In the genomic region with DNA sequence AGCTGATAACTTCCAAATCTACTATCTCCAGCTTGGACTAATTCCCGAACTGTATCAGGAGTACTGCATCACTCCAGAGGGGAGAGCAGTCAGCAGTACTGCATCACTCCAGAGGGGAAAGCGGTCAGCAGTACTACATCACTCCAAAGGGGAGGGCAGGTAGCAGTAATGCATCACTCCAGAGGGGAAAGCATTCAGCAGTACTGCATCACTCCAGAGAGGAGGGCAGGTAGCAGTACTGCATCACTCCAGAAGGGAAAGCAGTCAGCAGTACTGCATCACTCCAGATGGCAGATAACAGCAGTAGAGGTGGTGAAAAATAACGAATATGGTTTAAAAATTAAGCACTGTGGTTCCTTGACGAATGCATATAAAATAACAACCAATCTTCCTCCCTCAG, we compare ENCODE assay signal across 20 cellular contexts. TPM values are rescaled to one million over a fixed set of nuclear protein-coding genes. Genes with fewer than 3 reads are reported as not detected.
A peak's percentile ranks its signal among the peaks of the same experiment; 100 is the strongest.
DNase-seq lines count a peak whose midpoint lies in the region; ATAC-seq, FAIRE-seq and TF ChIP-seq lines count a peak whose summit lies in the region.
"Had no signal": no experiment of that assay in that cellular context is flagged by ENCODE, and none has a peak within 500 bp of the region (broad histone marks: within the 10 kb centered on the region; RNA-seq: fewer than 3 reads in every experiment).

No MANE protein-coding gene starts in this region.

- H3K27me3 ChIP-seq in Loucy (ENCODE audit: insufficient read depth, low read length, poor library complexity, severe bottlenecking): no peaks in the 10 kb centered on the region
- H3K27me3 ChIP-seq in GM12878 (replicated peaks in 1 of 2; ENCODE audit: control insufficient read depth in 2 of 2, insufficient read depth in 2 of 2, low read length in 1 of 2): no peaks in the 10 kb centered on the region
- no peaks in the 10 kb centered on the region for H3K27me3 ChIP-seq in left lung
- H3K27me3 ChIP-seq: SJCRH30 had no signal

- no peak overlapping the region for H3K9ac ChIP-seq in Loucy (ENCODE audit: low read depth, low read length, poor library complexity, severe bottlenecking)
- H3K9ac ChIP-seq in GM12878 (ENCODE audit: control insufficient read depth, insufficient read depth, low read length): no peak overlapping the region

- POLR2A ChIA-PET in GM12878 (lab: Charles Lee): no interaction called here

- no peak overlapping the region for H3K4me3 Mint-ChIP-seq in activated naive CD8-positive, alpha-beta T cell treated with anti-CD3 and anti-CD28 coated beads for 36 hours
- no peak overlapping the region for H3K4me3 Mint-ChIP-seq in activated naive CD8-positive, alpha-beta T cell treated with anti-CD3 and anti-CD28 coated beads, Interleukin-2, amount 50 U/mL, for 24 hours
- H3K4me3 Mint-ChIP-seq: CD14-positive monocyte had no signal

- ATAC-seq in activated naive CD8-positive, alpha-beta T cell treated with anti-CD3 and anti-CD28 coated beads, Interleukin-2, amount 50 U/mL, for 24 hours: no peak
- peak; percentile 32; the same call in 1 of the 3 replicates for ATAC-seq in GM12878
- peak; percentile 32 for ATAC-seq in stimulated activated naive CD8-positive, alpha-beta T cell treated with anti-CD3 and anti-CD28 coated beads, Interleukin-15, Interleukin-2, amounts not matched to agents 100 U/mL and 50 U/mL, for 24 hours
- no peak for ATAC-seq in GM18907 (IDR thresholded peaks at IDR 0.05; ENCODE audit: unreplicated experiment)
- no peak for ATAC-seq in left lung
- ATAC-seq: PC-3 had no signal

- intact Hi-C loops in GM12878 (cut with micrococcal nuclease; ENCODE audit: unreplicated experiment) (loop anchor here (5.0 to 10.0 kb wide), 2 partner anchors 343 to 820 kb away; a partner anchor contains a TSS), left lung (cut with DNase I) (no loop called here), head of caudate nucleus (cut with DNase I) (no loop called here)

- WGBS in GM12878 (ENCODE audit: insufficient coverage, insufficient replicate concordance, low lambda C conversion rate, missing lambda C conversion rate): 97% methylated on average over 4 of the region's 4 CpGs

- peak overlapping the region; percentile 4 for H3K27ac Mint-ChIP-seq in activated naive CD8-positive, alpha-beta T cell treated with anti-CD3 and anti-CD28 coated beads for 36 hours
- H3K27ac Mint-ChIP-seq in activated naive CD8-positive, alpha-beta T cell treated with anti-CD3 and anti-CD28 coated beads, Interleukin-2, amount 50 U/mL, for 24 hours: no peak overlapping the region

- H3K27me3 Mint-ChIP-seq in activated naive CD8-positive, alpha-beta T cell treated with anti-CD3 and anti-CD28 coated beads for 36 hours: no peaks in the 10 kb centered on the region
- no peaks in the 10 kb centered on the region for H3K27me3 Mint-ChIP-seq in activated naive CD8-positive, alpha-beta T cell treated with anti-CD3 and anti-CD28 coated beads, Interleukin-2, amount 50 U/mL, for 24 hours

- DNase-seq in activated naive CD8-positive, alpha-beta T cell treated with anti-CD3 and anti-CD28 coated beads for 36 hours: no peak
- no peak for DNase-seq in activated naive CD8-positive, alpha-beta T cell treated with anti-CD3 and anti-CD28 coated beads, Interleukin-2, amount 50 U/mL, for 24 hours
- DNase-seq in GM12878 (ENCODE audit: low read depth, low spot score): no peak
- DNase-seq in stimulated activated naive CD8-positive, alpha-beta T cell treated with anti-CD3 and anti-CD28 coated beads, Interleukin-15, Interleukin-2, amounts not matched to agents 100 U/mL and 50 U/mL, for 24 hours: no peak
- no peak for DNase-seq in left lung
- DNase-seq in head of caudate nucleus: no peak
- DNase-seq: AML-193, GDM1, GOT3, KG1, MV-4-11, NCI-H1417, NCI-H1930, NCI-H2171, NCI-H526, PC-3, SJCRH30 had no signal

- H3K9me2 ChIP-seq in Loucy (replicated peaks; ENCODE audit: low read depth, low read length): no peaks in the 10 kb centered on the region

- H3K36me3 ChIP-seq in Loucy (ENCODE audit: insufficient read depth, low read length) (peaks cover 81% of the 10 kb centered on the region), GM12878 (ENCODE audit: control insufficient read depth in 2 of 2, insufficient read depth in 2 of 2, low read length in 1 of 2) (peaks cover 6 to 46% of the 10 kb centered on the region in 2 experiments), left lung (peaks cover 0 to 100% of the 10 kb centered on the region in 2 donors)

- H3K36me3 Mint-ChIP-seq in activated naive CD8-positive, alpha-beta T cell treated with anti-CD3 and anti-CD28 coated beads for 36 hours: peaks cover 35% of the 10 kb centered on the region
- peaks cover 58% of the 10 kb centered on the region for H3K36me3 Mint-ChIP-seq in activated naive CD8-positive, alpha-beta T cell treated with anti-CD3 and anti-CD28 coated beads, Interleukin-2, amount 50 U/mL, for 24 hours (ENCODE audit: low read depth)

- no peak for TF ChIP-seq POLR2A in GM12878 (IDR thresholded peaks at IDR 0.05; ENCODE audit: low read depth, low read length)

- BruUV-seq in GM12878 (replicated peaks; lab: Mats Ljungman, UMichigan): no TSS peak

- H3K27ac ChIP-seq in GM12878 (ENCODE audit: control insufficient read depth, insufficient read depth): no peak overlapping the region
- no peak overlapping the region for H3K27ac ChIP-seq in left lung
- H3K27ac ChIP-seq: SJCRH30 had no signal

- SMC1A ChIA-PET in GM12878 (lab: Charles Lee; ENCODE audit: uncharacterized antibody, unreplicated experiment): interaction anchor here (1.0 kb wide), 1 partner anchor 11 kb away, joined by 4 read pairs; no protein-coding TSS in a partner anchor

- no peak for FAIRE-seq in GM12878 (lab: Jason Lieb, UNC)

- H3K9me3 Mint-ChIP-seq in activated naive CD8-positive, alpha-beta T cell treated with anti-CD3 and anti-CD28 coated beads for 36 hours: no peaks in the 10 kb centered on the region
- H3K9me3 Mint-ChIP-seq in activated naive CD8-positive, alpha-beta T cell treated with anti-CD3 and anti-CD28 coated beads, Interleukin-2, amount 50 U/mL, for 24 hours: no peaks in the 10 kb centered on the region
- H3K9me3 Mint-ChIP-seq: CD14-positive monocyte had no signal

- peaks cover 4% of the 10 kb centered on the region for H3K4me1 Mint-ChIP-seq in activated naive CD8-positive, alpha-beta T cell treated with anti-CD3 and anti-CD28 coated beads for 36 hours
- H3K4me1 Mint-ChIP-seq in activated naive CD8-positive, alpha-beta T cell treated with anti-CD3 and anti-CD28 coated beads, Interleukin-2, amount 50 U/mL, for 24 hours: peaks cover 3% of the 10 kb centered on the region
- H3K4me1 Mint-ChIP-seq: CD14-positive monocyte had no signal

- CTCF ChIA-PET in GM12878 (lab: Yijun Ruan, JAX): interaction anchor here (1.0 kb wide), 1 partner anchor 11 kb away, joined by 3 read pairs; no protein-coding TSS in a partner anchor

- H3K4me1 ChIP-seq in Loucy (ENCODE audit: insufficient read depth, low read length, poor library complexity, severe bottlenecking) (peaks cover 5% of the 10 kb centered on the region), GM12878 (ENCODE audit: control insufficient read depth, insufficient read depth, low read length) (no peaks in the 10 kb centered on the region), left lung (no peaks in the 10 kb centered on the region)
- H3K4me1 ChIP-seq: SJCRH30 had no signal

- RAD21 ChIA-PET in GM12878 (lab: Charles Lee; ENCODE audit: unreplicated experiment): no interaction called here

- no peaks in the 10 kb centered on the region for H3K9me3 ChIP-seq in Loucy (ENCODE audit: insufficient read depth, low read depth, low read length)
- no peaks in the 10 kb centered on the region for H3K9me3 ChIP-seq in GM12878 (replicated peaks; ENCODE audit: control insufficient read depth, insufficient read depth, low read length)
- no peaks in the 10 kb centered on the region for H3K9me3 ChIP-seq in left lung
- H3K9me3 ChIP-seq: SJCRH30 had no signal

- no peak for TF ChIP-seq RAD21 in GM12878 (IDR thresholded peaks at IDR 0.05; ENCODE audit: insufficient read depth, low read depth, low read length)

- peak overlapping the region; percentile 18 for H3K4me2 ChIP-seq in Loucy (ENCODE audit: low read depth, low read length, poor library complexity, severe bottlenecking)
- H3K4me2 ChIP-seq in GM12878 (ENCODE audit: control insufficient read depth, insufficient read depth): no peak overlapping the region

- H4K20me1 ChIP-seq in Loucy (ENCODE audit: insufficient read depth, low read length, poor library complexity, severe bottlenecking): peaks cover 8% of the 10 kb centered on the region
- no peaks in the 10 kb centered on the region for H4K20me1 ChIP-seq in GM12878 (ENCODE audit: control insufficient read depth, insufficient read depth)

- no peaks in the 10 kb centered on the region for H3F3A ChIP-seq in Loucy (ENCODE audit: low read depth)

- no peak overlapping the region for H3K4me3 ChIP-seq in Loucy (ENCODE audit: low read length, poor library complexity, severe bottlenecking)
- H3K4me3 ChIP-seq in GM12878: no peak overlapping the region
- no peak overlapping the region for H3K4me3 ChIP-seq in left lung
- H3K4me3 ChIP-seq: SJCRH30 had no signal

- in situ Hi-C loops in GM12878 (cut with MboI): no loop called here

- TF ChIP-seq EP300 in GM12878 (IDR thresholded peaks at IDR 0.05; ENCODE audit: borderline replicate concordance in 1 of 2, control insufficient read depth in 1 of 2, low read depth in 2 of 2, low read length in 2 of 2): no peak

- no peak overlapping the region for H2AFZ ChIP-seq in Loucy (ENCODE audit: low read length)
- no peak overlapping the region for H2AFZ ChIP-seq in GM12878 (ENCODE audit: control insufficient read depth, low read depth, low read length)

- H3K79me2 ChIP-seq in Loucy (ENCODE audit: insufficient read depth, low read length) (peaks cover 4% of the 10 kb centered on the region; the same call in 1 of the 2 replicates), GM12878 (ENCODE audit: control insufficient read depth, insufficient read depth, low read length) (no peaks in the 10 kb centered on the region)

- TF ChIP-seq CTCF in Loucy (conservative IDR thresholded peaks at IDR 0.05; ENCODE audit: low read length): no peak
- TF ChIP-seq CTCF in GM12878 (IDR thresholded peaks at IDR 0.05 in 2 of 3, conservative IDR thresholded peaks at IDR 0.05 in 1 of 3; ENCODE audit: control insufficient read depth in 2 of 3, extremely low read depth in 1 of 3, insufficient read depth in 1 of 3, low read depth in 3 of 3, low read length in 3 of 3): no peak
- no peak for TF ChIP-seq CTCF in left lung (IDR thresholded peaks at IDR 0.05)

RNA-seq across cellular contexts. Expression of a gene that starts 8.4 kb away (rescaled TPM):
- 10 to 100 TPM; 84.7 to 91.4 TPM for total RNA-seq in activated naive CD8-positive, alpha-beta T cell treated with anti-CD3 and anti-CD28 coated beads for 36 hours
- 48.7 and 50.7 TPM in 2 replicates for total RNA-seq in GM12878 (2013; cell fraction: nucleolus; rRNA removed)
- 45.9 and 51.8 TPM in 2 replicates for total RNA-seq in GM12878 (2014; rRNA removed)
- total RNA-seq in GM12878 (2014; rRNA removed; fragmentation: Illumina TruSeq; extraction: Trizol): 71.7 and 75.9 TPM in 2 replicates
- 54.2 and 58.1 TPM in 2 replicates for total RNA-seq in GM12878 (2021)
- 38.5 TPM for polyA plus RNA-seq in GM12878 (2011; ENCODE audit: low read depth)
- 68.4 and 108 TPM in 2 replicates for polyA plus RNA-seq in GM12878 (2011; rRNA removed)
- polyA plus RNA-seq in GM12878 (2011; cell fraction: cytosol; rRNA removed): 19.3 and 21.4 TPM in 2 replicates
- 46.2 and 62.4 TPM in 2 replicates for polyA plus RNA-seq in GM12878 (2011; cell fraction: nucleus; rRNA removed)
- 59.5 and 64.7 TPM in 2 replicates for polyA plus RNA-seq in GM12878 (2012)
- polyA plus RNA-seq in GM12878 (2014; fragmentation: Illumina TruSeq; extraction: Trizol): 78.5 and 107 TPM in 2 replicates
- polyA plus RNA-seq in GM12878 (2014; fragmentation: Nextera tagmentation; extraction: Ambion mirVana): 100 to 1,000 TPM; 122 to 142 TPM
- polyA plus RNA-seq in GM12878 (2014; rRNA removed): 35.8 and 43.3 TPM in 2 replicates
- 10 to 100 TPM; 80.9 to 94.0 TPM for polyA plus RNA-seq in GM12878 (2016; fragmentation: Nextera tagmentation; extraction: Ambion mirVana)
- 15.9 and 22.0 TPM in 2 replicates for polyA minus RNA-seq in GM12878 (2011; rRNA and poly(A)+ RNA removed)
- polyA minus RNA-seq in GM12878 (2011; cell fraction: cytosol; rRNA and poly(A)+ RNA removed): 11.1 and 12.8 TPM in 2 replicates
- 33.0 and 47.7 TPM in 2 replicates for polyA minus RNA-seq in GM12878 (2011; cell fraction: nucleus; rRNA and poly(A)+ RNA removed)
- total RNA-seq in left lung: 10 to 100 TPM; 43.3 to 47.3 TPM

RNA-seq across cellular contexts. Expression of a gene that starts 8.6 kb away (rescaled TPM):
- 1 to 10 TPM; 2.4 to 2.8 TPM for total RNA-seq in activated naive CD8-positive, alpha-beta T cell treated with anti-CD3 and anti-CD28 coated beads for 36 hours
- 2.3 and 2.7 TPM in 2 replicates for total RNA-seq in GM12878 (2013; cell fraction: nucleolus; rRNA removed)
- total RNA-seq in GM12878 (2014; rRNA removed): 2.1 and 2.3 TPM in 2 replicates
- 1.2 TPM in 2 replicates for total RNA-seq in GM12878 (2014; rRNA removed; fragmentation: Illumina TruSeq; extraction: Trizol)
- total RNA-seq in GM12878 (2021): 1.4 and 1.5 TPM in 2 replicates
- 0.73 TPM for polyA plus RNA-seq in GM12878 (2011; ENCODE audit: low read depth)
- 1.0 and 1.2 TPM in 2 replicates for polyA plus RNA-seq in GM12878 (2011; rRNA removed)
- 2.3 and 2.4 TPM in 2 replicates for polyA plus RNA-seq in GM12878 (2011; cell fraction: cytosol; rRNA removed)
- polyA plus RNA-seq in GM12878 (2011; cell fraction: nucleus; rRNA removed): 1.8 and 1.9 TPM in 2 replicates
- polyA plus RNA-seq in GM12878 (2012): 0.88 and 1.2 TPM in 2 replicates
- polyA plus RNA-seq in GM12878 (2014; fragmentation: Illumina TruSeq; extraction: Trizol): 0.78 and 1.2 TPM in 2 replicates
- polyA plus RNA-seq in GM12878 (2014; fragmentation: Nextera tagmentation; extraction: Ambion mirVana): under 1 TPM; 0.63 to 0.69 TPM
- 0.96 and 1.5 TPM in 2 replicates for polyA plus RNA-seq in GM12878 (2014; rRNA removed)
- 1 to 10 TPM; 1.3 to 2.6 TPM for polyA plus RNA-seq in GM12878 (2016; fragmentation: Nextera tagmentation; extraction: Ambion mirVana)
- 3.1 and 3.5 TPM in 2 replicates for polyA minus RNA-seq in GM12878 (2011; rRNA and poly(A)+ RNA removed)
- 1.1 and 2.4 TPM in 2 replicates for polyA minus RNA-seq in GM12878 (2011; cell fraction: cytosol; rRNA and poly(A)+ RNA removed)
- 1.7 and 2.2 TPM in 2 replicates for polyA minus RNA-seq in GM12878 (2011; cell fraction: nucleus; rRNA and poly(A)+ RNA removed)
- total RNA-seq in left lung: under 1 TPM; 0.35 to 0.39 TPM

Comparison
In these comparisons a context has a peak if more than half of its experiments do, and no peak if none do; other contexts are left out.
1. ATAC-seq: peak in GM12878 (single experiment) and stimulated activated naive CD8-positive, alpha-beta T cell treated with anti-CD3 and anti-CD28 coated beads, Interleukin-15, Interleukin-2, amounts not matched to agents 100 U/mL and 50 U/mL, for 24 hours (single experiment); none in activated naive CD8-positive, alpha-beta T cell treated with anti-CD3 and anti-CD28 coated beads, Interleukin-2, amount 50 U/mL, for 24 hours (single experiment), GM18907 (single experiment) and left lung (single experiment).